13 cellular contexts compared by ENCODE assay signal in the genomic region with DNA sequence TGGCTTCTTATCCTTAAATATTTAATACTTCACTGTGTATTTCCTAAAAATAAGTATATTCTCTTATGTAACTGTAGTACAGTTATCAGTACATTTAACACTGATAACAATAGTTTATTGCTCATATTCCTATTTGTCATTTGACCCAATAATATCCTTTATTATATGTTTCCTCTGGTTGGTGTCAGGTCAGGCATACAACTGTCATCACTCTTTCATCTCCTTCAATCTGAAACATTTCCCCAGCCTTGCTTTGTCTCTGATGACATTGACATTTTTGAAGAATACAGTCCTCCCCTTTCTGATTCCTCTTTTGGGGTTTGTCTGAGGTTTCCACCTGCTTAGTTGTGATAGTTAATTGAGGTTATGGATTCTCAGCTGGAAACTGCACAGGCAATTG.
"Had no signal": no experiment of that assay in that cellular context is flagged by ENCODE, and none has a peak within 500 bp of the region (broad histone marks: within the 10 kb centered on the region; RNA-seq: fewer than 3 reads in every experiment).

No MANE protein-coding gene starts in this region.

- H3K4me3 Mint-ChIP-seq: activated B cell treated with CpG ODN at 0.5 μM for 24 hours; activated naive CD4-positive, alpha-beta T cell treated with anti-CD3 and anti-CD28 coated beads, Interleukin-2, amount 10 ng/mL, durations not matched to agents 7 days and 5 days; mesothelial cell of epicardium had no signal

- H3K27me3 Mint-ChIP-seq: activated B cell treated with CpG ODN at 0.5 μM for 24 hours; activated naive CD4-positive, alpha-beta T cell treated with anti-CD3 and anti-CD28 coated beads, Interleukin-2, amount 10 ng/mL, durations not matched to agents 7 days and 5 days had no signal

- ATAC-seq: lower lobe of right lung, SK-N-SH treated with all-trans-retinoic acid at 6 μM for 48 hours had no signal

- H3K27ac Mint-ChIP-seq: activated B cell treated with CpG ODN at 0.5 μM for 24 hours; activated naive CD4-positive, alpha-beta T cell treated with anti-CD3 and anti-CD28 coated beads, Interleukin-2, amount 10 ng/mL, durations not matched to agents 7 days and 5 days; activated T-helper 2 cell treated with anti-CD3 and anti-CD28 coated beads, Interferon-gamma antibody, Interleukin-2, Interleukin-4, amounts not matched to agents 10 μg/mL and 5 μg/mL and 100 μg/mL, durations not matched to agents 14 hours and 24 hours and 36 hours; mesothelial cell of epicardium had no signal

- H3K36me3 Mint-ChIP-seq: mesothelial cell of epicardium had no signal

- DNase-seq: activated B cell treated with CpG ODN at 0.5 μM for 24 hours; activated CD4-positive, alpha-beta T cell treated with anti-CD3 and anti-CD28 coated beads, Interleukin-2, amount 50 U/mL, for 1 hour; activated naive CD4-positive, alpha-beta T cell treated with anti-CD3 and anti-CD28 coated beads, Interleukin-2, amount 10 ng/mL, durations not matched to agents 7 days and 5 days; activated T-cell treated with anti-CD3 and anti-CD28 coated beads for 4 hours; esophagus squamous epithelium; lower lobe of right lung; stimulated activated CD4-positive, alpha-beta T cell treated with anti-CD3 and anti-CD28 coated beads, Interleukin-2, amount 100 ng/mL, for 48 hours; stimulated activated naive CD4-positive, alpha-beta T cell treated with Interleukin-2 at 50 U/mL for 16 hours; substantia nigra; transverse colon had no signal

- H3K9me3 Mint-ChIP-seq: activated B cell treated with CpG ODN at 0.5 μM for 24 hours; activated naive CD4-positive, alpha-beta T cell treated with anti-CD3 and anti-CD28 coated beads, Interleukin-2, amount 10 ng/mL, durations not matched to agents 7 days and 5 days; activated T-helper 2 cell treated with anti-CD3 and anti-CD28 coated beads, Interferon-gamma antibody, Interleukin-2, Interleukin-4, amounts not matched to agents 10 μg/mL and 5 μg/mL and 100 μg/mL, durations not matched to agents 14 hours and 24 hours and 36 hours; mesothelial cell of epicardium had no signal
